Comparison of ENCODE assay signal across 9 cellular contexts in genomic region chr1:246725191-246725590, GRCh38. TPM values are rescaled to one million over a fixed set of nuclear protein-coding genes. Genes with fewer than 3 reads are reported as not detected.
DNase-seq lines count a peak whose midpoint lies in the region; ATAC-seq, FAIRE-seq and TF ChIP-seq lines count a peak whose summit lies in the region.
"Had no signal": no experiment of that assay in that cellular context is flagged by ENCODE, and none has a peak within 500 bp of the region (broad histone marks: within the 10 kb centered on the region; RNA-seq: fewer than 3 reads in every experiment).

No MANE protein-coding gene starts in this region.

- TF ChIP-seq CTCF in OCI-LY7 (conservative IDR thresholded peaks at IDR 0.05; ENCODE audit: low read length) (no peak), endothelial cell of umbilical vein (IDR thresholded peaks at IDR 0.05; ENCODE audit: extremely low read depth in 1 of 2, insufficient read depth in 1 of 2, low read depth in 1 of 2, low read length in 2 of 2) (no peak), prostate gland (IDR thresholded peaks at IDR 0.05) (no peak)

- H3K9me1 ChIP-seq in endothelial cell of umbilical vein (replicated peaks; ENCODE audit: control insufficient read depth, extremely low read depth, insufficient read depth, low read length): no peaks in the 10 kb centered on the region

- H3K9me2 ChIP-seq in OCI-LY7 (ENCODE audit: insufficient read depth, low read length): no peaks in the 10 kb centered on the region

- TF ChIP-seq POLR2A in endothelial cell of umbilical vein (IDR thresholded peaks at IDR 0.05; ENCODE audit: low read depth, low read length) (no peak), prostate gland (IDR thresholded peaks at IDR 0.05) (no peak)

- H3K9me3 ChIP-seq in ES-I3 (ENCODE audit: control insufficient read depth, insufficient read depth, low read length) (peaks cover 11% of the 10 kb centered on the region), OCI-LY7 (ENCODE audit: low read length) (0 out of 2 replicates have a peak, but pooled peaks cover 4% of the 10 kb centered on the region), endothelial cell of umbilical vein (replicated peaks; ENCODE audit: control insufficient read depth, insufficient read depth, low read length) (no peaks in the 10 kb centered on the region), prostate gland (no peaks in the 10 kb centered on the region)

- ATAC-seq in HG02623 (IDR thresholded peaks at IDR 0.05; ENCODE audit: unreplicated experiment) (no peak), HG02852 (IDR thresholded peaks at IDR 0.05; ENCODE audit: unreplicated experiment) (no peak)
- ATAC-seq: HCT116 had no signal

- H3K27me3 ChIP-seq in endothelial cell of umbilical vein (ENCODE audit: control insufficient read depth in 2 of 2, insufficient read depth in 2 of 2, low read length in 2 of 2): no peaks in the 10 kb centered on the region
- no peaks in the 10 kb centered on the region for H3K27me3 ChIP-seq in prostate gland (replicated peaks; ENCODE audit: insufficient read depth)

- H3K4me1 ChIP-seq in ES-I3 (ENCODE audit: insufficient read depth, low read length) (no peaks in the 10 kb centered on the region), OCI-LY7 (ENCODE audit: insufficient read depth, low read length, poor library complexity, severe bottlenecking) (no peaks in the 10 kb centered on the region), endothelial cell of umbilical vein (ENCODE audit: control insufficient read depth, extremely low read depth, insufficient read depth, low read length) (peaks cover 6% of the 10 kb centered on the region), prostate gland (replicated peaks) (no peaks in the 10 kb centered on the region)

- H3K79me2 ChIP-seq in OCI-LY7 (ENCODE audit: insufficient read depth, low read depth, low read length): no peaks in the 10 kb centered on the region
- H3K79me2 ChIP-seq in endothelial cell of umbilical vein (ENCODE audit: control insufficient read depth, insufficient read depth, low read length): peaks cover 15% of the 10 kb centered on the region

- FAIRE-seq in endothelial cell of umbilical vein (lab: Jason Lieb, UNC): no peak

- BruUV-seq in OCI-LY7 (replicated peaks; lab: Mats Ljungman, UMichigan) (TSS peak; percentile 64), endothelial cell of umbilical vein (replicated peaks; lab: Mats Ljungman, UMichigan) (no TSS peak)

- dilution Hi-C loops in endothelial cell of umbilical vein (cut with MboI; ENCODE audit: extremely low pct_ligation_motif_present, low sequenced_read_pairs): no loop called here

- POLR2A ChIA-PET in OCI-LY7 (lab: Charles Lee) (interaction anchor here (0.6 to 1.4 kb wide), 3 partner anchors 15 to 552 kb away, joined by 3 to 6 read pairs (median 5); no protein-coding TSS in a partner anchor), endothelial cell of umbilical vein (lab: Charles Lee) (interaction anchor here (0.6 kb wide), 1 partner anchor 12 kb away, joined by 3 read pairs; no protein-coding TSS in a partner anchor)

- intact Hi-C loops in OCI-LY7 (cut with micrococcal nuclease; ENCODE audit: unreplicated experiment) (no loop called here), endothelial cell of umbilical vein (cut with micrococcal nuclease) (no loop called here), prostate gland (cut with DNase I) (no loop called here)

- H3K9ac ChIP-seq in ES-I3 (ENCODE audit: low read depth, low read length) (0 out of 2 replicates have a peak overlapping the region, but pooled peaks have one; percentile 82), endothelial cell of umbilical vein (replicated peaks; ENCODE audit: extremely low read depth, insufficient read depth, low read length) (peak overlapping the region; percentile 70)

- H3K4me3 ChIP-seq in OCI-LY7 (ENCODE audit: low read depth, low read length, poor library complexity, severe bottlenecking): peak overlapping the region; percentile 64
- H3K4me3 ChIP-seq in endothelial cell of umbilical vein (replicated peaks in 1 of 3; ENCODE audit: insufficient read depth in 1 of 3, low read depth in 1 of 3, low read length in 3 of 3): peak overlapping the region; percentile 74 to 91 (median 89)
- peak overlapping the region; percentile 55 to 80 for H3K4me3 ChIP-seq in prostate gland

- H3K36me3 ChIP-seq in ES-I3 (ENCODE audit: insufficient read depth, low read length): peaks cover 6% of the 10 kb centered on the region; the same call in 1 of the 2 replicates
- no peaks in the 10 kb centered on the region for H3K36me3 ChIP-seq in OCI-LY7 (ENCODE audit: insufficient read depth, low read length)
- H3K36me3 ChIP-seq in endothelial cell of umbilical vein (ENCODE audit: control insufficient read depth in 2 of 2, extremely low read depth in 1 of 2, insufficient read depth in 2 of 2, low read length in 2 of 2): peaks cover 0 to 12% of the 10 kb centered on the region in 2 experiments
- H3K36me3 ChIP-seq in prostate gland: peaks cover 0 to 7% of the 10 kb centered on the region in 2 donors

- H2AFZ ChIP-seq in OCI-LY7 (ENCODE audit: low read length) (peak overlapping the region; percentile 67; the same call in 1 of the 2 replicates), endothelial cell of umbilical vein (ENCODE audit: low read depth, low read length) (peak overlapping the region; percentile 87)

- 29% methylated on average over 9 of the region's 9 CpGs for WGBS in prostate gland

- no peaks in the 10 kb centered on the region for H4K20me1 ChIP-seq in OCI-LY7 (ENCODE audit: insufficient read depth, low read length)
- no peaks in the 10 kb centered on the region for H4K20me1 ChIP-seq in endothelial cell of umbilical vein (replicated peaks; ENCODE audit: control insufficient read depth, extremely low read depth, insufficient read depth, low read length)

- CTCF ChIA-PET in OCI-LY7 (lab: Charles Lee; ENCODE audit: unreplicated experiment): no interaction called here
- CTCF ChIA-PET in endothelial cell of umbilical vein (lab: Charles Lee): interaction anchor here (0.8 to 1.8 kb wide), 3 partner anchors 9 to 36 kb away, joined by 3 to 10 read pairs (median 4); no protein-coding TSS in a partner anchor

- H3K27ac ChIP-seq in OCI-LY7 (ENCODE audit: low read depth, low read length, poor library complexity, severe bottlenecking) (no peak overlapping the region), endothelial cell of umbilical vein (ENCODE audit: insufficient read depth, low read depth, low read length) (no peak overlapping the region), prostate gland (peak overlapping the region; percentile 88 to 89)

- H3K4me2 ChIP-seq in OCI-LY7 (ENCODE audit: low read length) (peak overlapping the region; percentile 70; the same call in 1 of the 2 replicates), endothelial cell of umbilical vein (ENCODE audit: insufficient read depth, low read length) (peak overlapping the region; percentile 94)

- DNase-seq in OCI-LY7 (ENCODE audit: low spot score) (no peak), endothelial cell of umbilical vein (ENCODE audit: low read depth, low spot score) (no peak), prostate gland (ENCODE audit: low spot score) (no peak), NCI-H226 (no peak)
- no peak for DNase-seq in activated effector memory CD4-positive, alpha-beta T cell treated with Interleukin-2 at 50 U/mL for 16 hours

TF ChIP-seq in endothelial cell of umbilical vein, 7 proteins besides CTCF, POLR2A, EP300 and RAD21:
- TF ChIP-seq POLR2AphosphoS5 (IDR thresholded peaks at IDR 0.05; ENCODE audit: insufficient read depth, low read depth, low read length) (no peak), MYC (IDR thresholded peaks at IDR 0.05; ENCODE audit: low read depth, low read length) (no peak), MAX (IDR thresholded peaks at IDR 0.05; ENCODE audit: insufficient read depth, insufficient read length) (no peak), JUN (IDR thresholded peaks at IDR 0.05; ENCODE audit: borderline replicate concordance, insufficient read depth, insufficient read length, low read depth) (no peak), FOS (IDR thresholded peaks at IDR 0.05; ENCODE audit: borderline replicate concordance, insufficient read depth, low read length) (no peak), EZH2 (IDR thresholded peaks at IDR 0.05; ENCODE audit: borderline replicate concordance, low read depth, low read length, severe bottlenecking) (no peak), GATA2 (IDR thresholded peaks at IDR 0.05; ENCODE audit: insufficient read depth, insufficient read length, low read depth, low read length) (no peak)

RNA-seq across cellular contexts. Expression of gene SCCPDH, which starts 1.0 kb away (rescaled TPM):
- total RNA-seq in OCI-LY7 (2014; rRNA removed; shearing (Covaris generic)): 1.8 and 1.9 TPM in 2 replicates
- 12.1 and 12.2 TPM in 2 replicates for total RNA-seq in OCI-LY7 (2022)
- 33.8 and 37.5 TPM in 2 replicates for total RNA-seq in endothelial cell of umbilical vein
- 19.3 and 24.4 TPM in 2 replicates for polyA plus RNA-seq in endothelial cell of umbilical vein
- polyA plus RNA-seq in endothelial cell of umbilical vein (2011; cell fraction: cytosol; rRNA removed): 30.0 and 31.7 TPM in 2 replicates
- polyA plus RNA-seq in endothelial cell of umbilical vein (2011; cell fraction: nucleus; rRNA removed): 16.2 and 19.9 TPM in 2 replicates
- 34.5 and 46.3 TPM in 2 replicates for polyA plus RNA-seq in endothelial cell of umbilical vein (2012)
- polyA minus RNA-seq in endothelial cell of umbilical vein: 16.2 and 16.9 TPM in 2 replicates
- polyA minus RNA-seq in endothelial cell of umbilical vein (2011; cell fraction: cytosol; rRNA and poly(A)+ RNA removed): 2.7 TPM
- 15.1 and 16.3 TPM in 2 replicates for polyA minus RNA-seq in endothelial cell of umbilical vein (2011; cell fraction: nucleus; rRNA and poly(A)+ RNA removed)
- total RNA-seq in prostate gland: 10 to 100 TPM; 49.6 to 67.4 TPM

Comparison
In these comparisons a context has a peak if more than half of its experiments do, and no peak if none do; other contexts are left out.
1. H3K27ac ChIP-seq: peak in prostate gland (2 of 2); none in OCI-LY7 (single experiment) and endothelial cell of umbilical vein (single experiment).
2. Peak in every context shown above with its lines, with median percentiles within 50 percentile points of each other: H3K4me3 ChIP-seq.